In genomic region chr9:35962126-35962906, GRCh38 we compare ENCODE assay signal across 12 cellular contexts. TPM values are rescaled to one million over a fixed set of nuclear protein-coding genes. Genes with fewer than 3 reads are reported as not detected.
A peak's percentile ranks its signal among the peaks of the same experiment; 100 is the strongest.
DNase-seq lines count a peak whose midpoint lies in the region; ATAC-seq and TF ChIP-seq lines count a peak whose summit lies in the region.
"Had no signal": no experiment of that assay in that cellular context is flagged by ENCODE, and none has a peak within 500 bp of the region (broad histone marks: within the 10 kb centered on the region; RNA-seq: fewer than 3 reads in every experiment).

No MANE protein-coding gene starts in this region.

- no peak overlapping the region for H3K4me3 ChIP-seq in epithelial cell of esophagus (ENCODE audit: low read length)

- DNase-seq in DMS 273 (lab: John Stamatoyannopoulos, UW; ENCODE audit: unreplicated experiment) (peak; percentile 86), NCI-H524 treated with DMSO at 0.1 percent for 48 hours (lab: John Stamatoyannopoulos, UW) (peak; percentile 45), epithelial cell of esophagus (ENCODE audit: low read depth) (peak; percentile 34), myocyte (ENCODE audit: low read depth) (peak; percentile 53), NCI-H1417 treated with DMSO at 0.1 percent for 48 hours (lab: John Stamatoyannopoulos, UW) (no peak)
- DNase-seq: activated CD4-positive, CD25-positive, alpha-beta regulatory T cell; DND-41; stimulated activated naive CD8-positive, alpha-beta T cell treated with anti-CD3 and anti-CD28 coated beads, Interleukin-15, Interleukin-2, amounts not matched to agents 100 U/mL and 50 U/mL, for 24 hours had no signal

- TF ChIP-seq CTCF in epithelial cell of esophagus (IDR thresholded peaks at IDR 0.05; ENCODE audit: insufficient read depth, low read depth, low read length, missing control alignments): no peak

- ATAC-seq in HG02763 (IDR thresholded peaks at IDR 0.05; ENCODE audit: unreplicated experiment) (no peak), esophagus mucosa (no peak), GM19324 (IDR thresholded peaks at IDR 0.05; ENCODE audit: low FRiP score, unreplicated experiment) (no peak)
- ATAC-seq: stimulated activated naive CD8-positive, alpha-beta T cell treated with anti-CD3 and anti-CD28 coated beads, Interleukin-15, Interleukin-2, amounts not matched to agents 100 U/mL and 50 U/mL, for 24 hours had no signal

RNA-seq across cellular contexts. Expression of gene OR2S2, which starts 4.4 kb away (rescaled TPM):
- total RNA-seq in myocyte (not detected in 2 replicates), esophagus mucosa (not detected)
- polyA plus RNA-seq in myocyte (2012): 0.08 TPM
- total RNA-seq: skeletal muscle tissue had no signal

RNA-seq across cellular contexts. Expression of gene SPAAR, which starts 53.0 kb away (rescaled TPM):
- total RNA-seq in myocyte: not detected in 2 replicates
- polyA plus RNA-seq in myocyte (2012): 0.29 TPM
- total RNA-seq in esophagus mucosa: 0.16 TPM

RNA-seq across cellular contexts. Expression of gene HRCT1, which starts 56.3 kb away (rescaled TPM):
- total RNA-seq in myocyte (0.37 and 1.5 TPM in 2 replicates), esophagus mucosa (1.2 TPM)
- 2.8 TPM for polyA plus RNA-seq in myocyte (2012)
